Comparison of ENCODE assay signal across 8 cellular contexts in genomic region chr16:55502801-55503366, GRCh38. TPM values are rescaled to one million over a fixed set of nuclear protein-coding genes. Genes with fewer than 3 reads are reported as not detected.
DNase-seq lines count a peak whose midpoint lies in the region; ATAC-seq and TF ChIP-seq lines count a peak whose summit lies in the region.

No MANE protein-coding gene starts in this region.

- H3K27me3 ChIP-seq in Panc1 (ENCODE audit: control insufficient read depth, insufficient read depth, low read length): no peaks in the 10 kb centered on the region

- peak; percentile 57 for DNase-seq in ELR (ENCODE audit: low read depth)
- DNase-seq in Panc1 (ENCODE audit: low read depth, low spot score): no peak
- peak; percentile 97 for DNase-seq in fibroblast of the conjunctiva (ENCODE audit: low read depth)
- DNase-seq in osteocyte (ENCODE audit: extremely low spot score, unreplicated experiment): peak; percentile 85
- DNase-seq in stimulated activated CD4-positive, alpha-beta T cell treated with anti-CD3 and anti-CD28 coated beads, Interleukin-4, amount 100 ng/mL, for 24 hours: no peak
- DNase-seq in DMS114 treated with DMSO at 0.1 percent for 48 hours (lab: John Stamatoyannopoulos, UW; ENCODE audit: unreplicated experiment): no peak
- no peak for DNase-seq in HPDE6-E6E7 (ENCODE audit: extremely low spot score)

- H3K4me1 Mint-ChIP-seq in osteocyte (ENCODE audit: unreplicated experiment): peaks cover 63% of the 10 kb centered on the region

- H3K4me3 Mint-ChIP-seq in osteocyte (ENCODE audit: unreplicated experiment): no peak overlapping the region

- no peak for TF ChIP-seq CTCF in Panc1 (IDR thresholded peaks at IDR 0.05)
- TF ChIP-seq CTCF in osteocyte (IDR thresholded peaks at IDR 0.05): no peak

- no peaks in the 10 kb centered on the region for H3K9me3 ChIP-seq in Panc1 (ENCODE audit: control insufficient read depth, insufficient read depth, low read depth, low read length)

- H3K4me3 ChIP-seq in Panc1 (ENCODE audit: low read depth in 2 of 2, low read length in 2 of 2): no peak overlapping the region

- peaks cover 34% of the 10 kb centered on the region for H3K36me3 Mint-ChIP-seq in osteocyte (ENCODE audit: unreplicated experiment)

- BruUV-seq in Panc1 (replicated peaks; lab: Mats Ljungman, UMichigan): no TSS peak

- peak overlapping the region; percentile 86 for H3K27ac ChIP-seq in Panc1 (ENCODE audit: low read length)

- peak; percentile 86 for ATAC-seq in Panc1
- ATAC-seq in GM21367 (IDR thresholded peaks at IDR 0.05; ENCODE audit: unreplicated experiment): no peak

- POLR2A ChIA-PET in Panc1 (lab: Charles Lee): no interaction called here

- H3K27ac Mint-ChIP-seq in osteocyte (ENCODE audit: unreplicated experiment): peak overlapping the region; percentile 44

- in situ Hi-C loops in Panc1 (cut with HindIII; ENCODE audit: low pct_unique_long_range_greater_than_20kb, low sequenced_read_pairs): no loop called here

- no peaks in the 10 kb centered on the region for H3K27me3 Mint-ChIP-seq in osteocyte (ENCODE audit: unreplicated experiment)

- H3K36me3 ChIP-seq in Panc1 (ENCODE audit: control insufficient read depth, insufficient read depth, low read length): no peaks in the 10 kb centered on the region

- H3K4me1 ChIP-seq in Panc1 (ENCODE audit: control insufficient read depth, insufficient read depth, low read length): peaks cover 63% of the 10 kb centered on the region

- no peaks in the 10 kb centered on the region for H3K9me3 Mint-ChIP-seq in osteocyte (ENCODE audit: unreplicated experiment)

- intact Hi-C loops in Panc1 (cut with micrococcal nuclease; ENCODE audit: unreplicated experiment): loop anchor here (5.0 kb wide), 1 partner anchor 36 kb away; no protein-coding TSS in a partner anchor

- CTCF ChIA-PET in Panc1 (lab: Charles Lee): no interaction called here

RNA-seq across cellular contexts. Expression of gene LPCAT2, which starts 6.0 kb away (rescaled TPM):
- 62.1 TPM for total RNA-seq in Panc1 (2021; ENCODE audit: unreplicated experiment)
- polyA plus RNA-seq in Panc1 (2012; ENCODE audit: insufficient read length): 44.4 TPM
- 9.6 and 11.1 TPM in 2 replicates for total RNA-seq in osteocyte

RNA-seq across cellular contexts. Expression of gene MMP2, which starts 23.9 kb away (rescaled TPM):
- total RNA-seq in Panc1 (2021; ENCODE audit: unreplicated experiment): 311 TPM
- polyA plus RNA-seq in Panc1 (2012; ENCODE audit: insufficient read length): 316 TPM
- 421 and 452 TPM in 2 replicates for total RNA-seq in osteocyte

Comparison
In these comparisons a context has a peak if more than half of its experiments do, and no peak if none do; other contexts are left out.
1. DNase-seq: peak in ELR (single experiment), fibroblast of the conjunctiva (single experiment) and osteocyte (single experiment); none in Panc1 (single experiment), stimulated activated CD4-positive, alpha-beta T cell treated with anti-CD3 and anti-CD28 coated beads, Interleukin-4, amount 100 ng/mL, for 24 hours (single experiment), DMS114 treated with DMSO at 0.1 percent for 48 hours (single experiment) and HPDE6-E6E7 (single experiment).